16 cellular contexts compared by ENCODE assay signal in the genomic region with DNA sequence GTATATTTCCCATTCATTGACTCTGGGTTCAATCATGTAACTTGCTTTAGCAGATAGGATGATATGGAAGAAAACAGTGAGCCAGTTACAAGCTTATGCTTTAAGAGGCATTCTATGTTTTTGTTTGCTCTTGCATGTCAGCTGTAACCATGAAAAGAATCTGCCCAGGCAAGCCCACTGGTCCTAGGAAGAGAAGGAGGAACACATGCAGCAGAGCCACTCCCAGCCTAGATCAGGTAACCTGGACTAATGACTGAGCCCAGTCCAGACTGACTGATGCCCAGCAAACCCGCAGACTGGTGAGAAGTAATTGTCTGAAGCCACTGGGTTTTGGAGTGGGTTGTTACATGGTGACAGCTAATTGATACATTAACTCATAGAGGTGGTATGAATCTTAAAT.
DNase-seq lines count a peak whose midpoint lies in the region; ATAC-seq, FAIRE-seq and TF ChIP-seq lines count a peak whose summit lies in the region.
"Had no signal": no experiment of that assay in that cellular context is flagged by ENCODE, and none has a peak within 500 bp of the region (broad histone marks: within the 10 kb centered on the region; RNA-seq: fewer than 3 reads in every experiment).

No MANE protein-coding gene starts in this region.

- H3K4me1 Mint-ChIP-seq in T-helper 17 cell: peaks cover 2% of the 10 kb centered on the region
- H3K4me1 Mint-ChIP-seq: activated B cell treated with CpG ODN at 0.5 μM for 24 hours, naive B cell had no signal

- H3K79me2 ChIP-seq in mammary epithelial cell (ENCODE audit: insufficient read depth, low read length): no peaks in the 10 kb centered on the region

- H3K27me3 Mint-ChIP-seq in T-helper 17 cell: peaks cover 5% of the 10 kb centered on the region

- BruUV-seq in mammary epithelial cell (replicated peaks; lab: Mats Ljungman, UMichigan): no TSS peak

- no peaks in the 10 kb centered on the region for H3K36me3 ChIP-seq in mammary epithelial cell (ENCODE audit: insufficient read depth, low read length)
- H3K36me3 ChIP-seq: right atrium auricular region had no signal

- dilution Hi-C loops in mammary epithelial cell (cut with HindIII; ENCODE audit: low sequenced_read_pairs): no loop called here

- TF ChIP-seq CTCF in GM12865 (IDR thresholded peaks at IDR 0.05; ENCODE audit: insufficient read depth, low read depth, low read length, missing control alignments) (no peak), mammary epithelial cell (conservative IDR thresholded peaks at IDR 0.05 in 1 of 2, IDR thresholded peaks at IDR 0.05 in 1 of 2; ENCODE audit: extremely low read depth in 1 of 2, insufficient read depth in 1 of 2, low read depth in 1 of 2, low read length in 2 of 2) (no peak), D721Med (IDR thresholded peaks at IDR 0.05; ENCODE audit: insufficient read depth, missing control alignments) (no peak)

- no peaks in the 10 kb centered on the region for H3K27me3 ChIP-seq in mammary epithelial cell (ENCODE audit: insufficient read depth, low read length)
- H3K27me3 ChIP-seq: right atrium auricular region had no signal

- intact Hi-C loops in mammary epithelial cell (cut with micrococcal nuclease): no loop called here

- H3K9me3 ChIP-seq in mammary epithelial cell (replicated peaks; ENCODE audit: insufficient read depth, low read length) (no peaks in the 10 kb centered on the region), T-helper 17 cell (ENCODE audit: control insufficient read depth, low read length, poor library complexity, severe bottlenecking) (no peaks in the 10 kb centered on the region)

- H3K27ac ChIP-seq in mammary epithelial cell (ENCODE audit: insufficient read depth, low read depth, low read length): peak overlapping the region; percentile 83
- H3K27ac ChIP-seq: PC-9, right atrium auricular region had no signal

- CTCF ChIA-PET in mammary epithelial cell (lab: Charles Lee; ENCODE audit: low non-redundant PET): no interaction called here

- H3K4me3 ChIP-seq in GM12865 (ENCODE audit: low read depth, low read length) (no peak overlapping the region), mammary epithelial cell (replicated peaks in 1 of 3; ENCODE audit: insufficient read depth in 1 of 3, low read depth in 2 of 3, low read length in 3 of 3) (no peak overlapping the region)
- H3K4me3 ChIP-seq: K562, PC-9, right atrium auricular region had no signal

- peaks cover 41% of the 10 kb centered on the region for H3K4me1 ChIP-seq in mammary epithelial cell (ENCODE audit: insufficient read depth, low read length)
- H3K4me1 ChIP-seq: right atrium auricular region had no signal

- H3K4me3 Mint-ChIP-seq in T-helper 17 cell: no peak overlapping the region
- H3K4me3 Mint-ChIP-seq: activated B cell treated with CpG ODN at 0.5 μM for 24 hours, naive B cell had no signal

- H2AFZ ChIP-seq in mammary epithelial cell (ENCODE audit: low read depth, low read length): peak overlapping the region; percentile 15
- H2AFZ ChIP-seq: PC-9 had no signal

- peak overlapping the region; percentile 43 for H3K4me2 ChIP-seq in mammary epithelial cell (ENCODE audit: insufficient read depth, low read depth, low read length)
- H3K4me2 ChIP-seq: PC-9 had no signal

- in situ Hi-C loops in mammary epithelial cell (cut with MboI; ENCODE audit: low sequenced_read_pairs in 2 of 2): no loop called here

- DNase-seq in GM12865 (ENCODE audit: low read depth): peak; percentile 0
- DNase-seq in NCI-H2029 treated with DMSO at 0.1 percent for 48 hours (lab: John Stamatoyannopoulos, UW): peak; percentile 8
- DNase-seq in mammary epithelial cell: peak; percentile 85
- DNase-seq in myocyte (ENCODE audit: low read depth): peak; percentile 61
- no peak for DNase-seq in stimulated activated CD4-positive, alpha-beta T cell treated with anti-CD3 and anti-CD28 coated beads, Interleukin-4, amount 100 ng/mL, for 24 hours
- DNase-seq in D721Med (ENCODE audit: insufficient read length, low spot score): no peak
- DNase-seq in 8988T: no peak
- DNase-seq in T-helper 17 cell: no peak
- DNase-seq: activated B cell treated with CpG ODN at 0.5 μM for 24 hours; glutamatergic neuron; naive B cell; PC-9; stimulated activated naive CD4-positive, alpha-beta T cell treated with Interleukin-2 at 50 U/mL for 16 hours had no signal

- ATAC-seq in T-helper 17 cell: no peak
- ATAC-seq: activated naive CD4-positive, alpha-beta T cell treated with anti-CD3 and anti-CD28 coated beads, Interleukin-2, amount 50 U/mL, for 72 hours; K562 had no signal

- no peak for FAIRE-seq in D721Med (lab: Jason Lieb, UNC)
- FAIRE-seq: K562 had no signal

- H3K36me3 Mint-ChIP-seq in T-helper 17 cell (ENCODE audit: low read depth): no peaks in the 10 kb centered on the region
- H3K36me3 Mint-ChIP-seq: activated naive CD4-positive, alpha-beta T cell treated with anti-CD3 and anti-CD28 coated beads, Interleukin-2, amount 50 U/mL, for 72 hours; naive B cell had no signal

- no peaks in the 10 kb centered on the region for H4K20me1 ChIP-seq in mammary epithelial cell (ENCODE audit: insufficient read depth, low read length)

- H3K9ac ChIP-seq in mammary epithelial cell (ENCODE audit: insufficient read depth, low read length): no peak overlapping the region

- no peak overlapping the region for H3K27ac Mint-ChIP-seq in T-helper 17 cell
- H3K27ac Mint-ChIP-seq: activated B cell treated with CpG ODN at 0.5 μM for 24 hours; activated naive CD4-positive, alpha-beta T cell treated with anti-CD3 and anti-CD28 coated beads, Interleukin-2, amount 50 U/mL, for 72 hours; naive B cell had no signal

- 50% methylated on average over 1 of the region's 1 CpG for WGBS in mammary epithelial cell (ENCODE audit: low coverage, missing lambda C conversion rate)

Comparison
In these comparisons a context has a peak if more than half of its experiments do, and no peak if none do; other contexts are left out.
1. DNase-seq: peak in GM12865 (single experiment), NCI-H2029 treated with DMSO at 0.1 percent for 48 hours (single experiment), mammary epithelial cell (single experiment) and myocyte (single experiment); none in stimulated activated CD4-positive, alpha-beta T cell treated with anti-CD3 and anti-CD28 coated beads, Interleukin-4, amount 100 ng/mL, for 24 hours (single experiment), D721Med (single experiment), 8988T (single experiment) and T-helper 17 cell (0 of 3).